1 cellular context compared by ENCODE assay signal in genomic region chr20:44745560-44746366, GRCh38.
TF ChIP-seq lines count a peak whose summit lies in the region.

Gene KCNK15 (plus strand): TSS chr20:44745865. CDS start chr20:44745911, 46 bp downstream.

TF ChIP-seq in WTC11, 78 proteins besides CTCF, POLR2A, EP300 and RAD21 (continued from another document):
- TF ChIP-seq, protein P1, sequence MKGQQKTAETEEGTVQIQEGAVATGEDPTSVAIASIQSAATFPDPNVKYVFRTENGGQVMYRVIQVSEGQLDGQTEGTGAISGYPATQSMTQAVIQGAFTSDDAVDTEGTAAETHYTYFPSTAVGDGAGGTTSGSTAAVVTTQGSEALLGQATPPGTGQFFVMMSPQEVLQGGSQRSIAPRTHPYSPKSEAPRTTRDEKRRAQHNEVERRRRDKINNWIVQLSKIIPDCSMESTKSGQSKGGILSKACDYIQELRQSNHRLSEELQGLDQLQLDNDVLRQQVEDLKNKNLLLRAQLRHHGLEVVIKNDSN (CRISPR knock-in tag; IDR thresholded peaks at IDR 0.05) = no peak
- TF ChIP-seq, protein P2, sequence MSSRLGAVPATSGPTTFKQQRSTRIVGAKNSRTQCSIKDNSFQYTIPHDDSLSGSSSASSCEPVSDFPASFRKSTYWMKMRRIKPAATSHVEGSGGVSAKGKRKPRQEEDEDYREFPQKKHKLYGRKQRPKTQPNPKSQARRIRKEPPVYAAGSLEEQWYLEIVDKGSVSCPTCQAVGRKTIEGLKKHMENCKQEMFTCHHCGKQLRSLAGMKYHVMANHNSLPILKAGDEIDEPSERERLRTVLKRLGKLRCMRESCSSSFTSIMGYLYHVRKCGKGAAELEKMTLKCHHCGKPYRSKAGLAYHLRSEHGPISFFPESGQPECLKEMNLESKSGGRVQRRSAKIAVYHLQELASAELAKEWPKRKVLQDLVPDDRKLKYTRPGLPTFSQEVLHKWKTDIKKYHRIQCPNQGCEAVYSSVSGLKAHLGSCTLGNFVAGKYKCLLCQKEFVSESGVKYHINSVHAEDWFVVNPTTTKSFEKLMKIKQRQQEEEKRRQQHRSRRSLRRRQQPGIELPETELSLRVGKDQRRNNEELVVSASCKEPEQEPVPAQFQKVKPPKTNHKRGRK (CRISPR knock-in tag; IDR thresholded peaks at IDR 0.05; ENCODE audit: borderline replicate concordance) = peak; percentile 42; the same call in 1 of the 2 replicates
- TF ChIP-seq ETV6 (CRISPR knock-in tag; IDR thresholded peaks at IDR 0.05) (peak; percentile 97), JUN (CRISPR knock-in tag; IDR thresholded peaks at IDR 0.05) (no peak), GRHL2 (CRISPR knock-in tag; IDR thresholded peaks at IDR 0.05; ENCODE audit: insufficient replicate concordance, severe bottlenecking) (no peak)
- TF ChIP-seq, protein P3, sequence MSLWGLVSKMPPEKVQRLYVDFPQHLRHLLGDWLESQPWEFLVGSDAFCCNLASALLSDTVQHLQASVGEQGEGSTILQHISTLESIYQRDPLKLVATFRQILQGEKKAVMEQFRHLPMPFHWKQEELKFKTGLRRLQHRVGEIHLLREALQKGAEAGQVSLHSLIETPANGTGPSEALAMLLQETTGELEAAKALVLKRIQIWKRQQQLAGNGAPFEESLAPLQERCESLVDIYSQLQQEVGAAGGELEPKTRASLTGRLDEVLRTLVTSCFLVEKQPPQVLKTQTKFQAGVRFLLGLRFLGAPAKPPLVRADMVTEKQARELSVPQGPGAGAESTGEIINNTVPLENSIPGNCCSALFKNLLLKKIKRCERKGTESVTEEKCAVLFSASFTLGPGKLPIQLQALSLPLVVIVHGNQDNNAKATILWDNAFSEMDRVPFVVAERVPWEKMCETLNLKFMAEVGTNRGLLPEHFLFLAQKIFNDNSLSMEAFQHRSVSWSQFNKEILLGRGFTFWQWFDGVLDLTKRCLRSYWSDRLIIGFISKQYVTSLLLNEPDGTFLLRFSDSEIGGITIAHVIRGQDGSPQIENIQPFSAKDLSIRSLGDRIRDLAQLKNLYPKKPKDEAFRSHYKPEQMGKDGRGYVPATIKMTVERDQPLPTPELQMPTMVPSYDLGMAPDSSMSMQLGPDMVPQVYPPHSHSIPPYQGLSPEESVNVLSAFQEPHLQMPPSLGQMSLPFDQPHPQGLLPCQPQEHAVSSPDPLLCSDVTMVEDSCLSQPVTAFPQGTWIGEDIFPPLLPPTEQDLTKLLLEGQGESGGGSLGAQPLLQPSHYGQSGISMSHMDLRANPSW (CRISPR knock-in tag; conservative IDR thresholded peaks at IDR 0.05; ENCODE audit: low read depth) = no peak
- TF ChIP-seq, protein P4, sequence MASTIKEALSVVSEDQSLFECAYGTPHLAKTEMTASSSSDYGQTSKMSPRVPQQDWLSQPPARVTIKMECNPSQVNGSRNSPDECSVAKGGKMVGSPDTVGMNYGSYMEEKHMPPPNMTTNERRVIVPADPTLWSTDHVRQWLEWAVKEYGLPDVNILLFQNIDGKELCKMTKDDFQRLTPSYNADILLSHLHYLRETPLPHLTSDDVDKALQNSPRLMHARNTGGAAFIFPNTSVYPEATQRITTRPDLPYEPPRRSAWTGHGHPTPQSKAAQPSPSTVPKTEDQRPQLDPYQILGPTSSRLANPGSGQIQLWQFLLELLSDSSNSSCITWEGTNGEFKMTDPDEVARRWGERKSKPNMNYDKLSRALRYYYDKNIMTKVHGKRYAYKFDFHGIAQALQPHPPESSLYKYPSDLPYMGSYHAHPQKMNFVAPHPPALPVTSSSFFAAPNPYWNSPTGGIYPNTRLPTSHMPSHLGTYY (CRISPR knock-in tag; IDR thresholded peaks at IDR 0.05) = no peak
